In the genomic region with DNA sequence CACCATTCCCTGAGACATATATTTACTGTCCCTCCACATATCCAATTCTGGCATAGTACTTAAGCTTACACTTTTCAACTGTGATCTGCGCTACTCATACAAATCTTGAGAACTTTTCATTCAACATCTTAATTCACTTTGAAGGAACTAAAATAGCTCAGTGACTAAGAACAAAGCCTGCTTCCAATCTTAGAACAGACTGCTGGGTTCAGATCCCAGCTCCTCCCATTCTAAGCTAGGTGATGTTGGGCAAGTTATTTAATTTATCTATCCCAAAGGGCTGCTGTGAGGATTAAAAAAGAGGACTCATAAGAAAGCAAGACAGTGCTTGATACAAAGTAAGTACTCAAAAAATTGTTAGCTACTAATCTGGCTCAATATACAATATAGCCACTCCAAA, we compare ENCODE assay signal across 1 cellular context.
TF ChIP-seq lines count a peak whose summit lies in the region.

No MANE protein-coding gene starts in this region.

TF ChIP-seq in GM23338, 12 proteins besides CTCF, POLR2A, EP300 and RAD21 (continued from another document):
- TF ChIP-seq, protein P1, sequence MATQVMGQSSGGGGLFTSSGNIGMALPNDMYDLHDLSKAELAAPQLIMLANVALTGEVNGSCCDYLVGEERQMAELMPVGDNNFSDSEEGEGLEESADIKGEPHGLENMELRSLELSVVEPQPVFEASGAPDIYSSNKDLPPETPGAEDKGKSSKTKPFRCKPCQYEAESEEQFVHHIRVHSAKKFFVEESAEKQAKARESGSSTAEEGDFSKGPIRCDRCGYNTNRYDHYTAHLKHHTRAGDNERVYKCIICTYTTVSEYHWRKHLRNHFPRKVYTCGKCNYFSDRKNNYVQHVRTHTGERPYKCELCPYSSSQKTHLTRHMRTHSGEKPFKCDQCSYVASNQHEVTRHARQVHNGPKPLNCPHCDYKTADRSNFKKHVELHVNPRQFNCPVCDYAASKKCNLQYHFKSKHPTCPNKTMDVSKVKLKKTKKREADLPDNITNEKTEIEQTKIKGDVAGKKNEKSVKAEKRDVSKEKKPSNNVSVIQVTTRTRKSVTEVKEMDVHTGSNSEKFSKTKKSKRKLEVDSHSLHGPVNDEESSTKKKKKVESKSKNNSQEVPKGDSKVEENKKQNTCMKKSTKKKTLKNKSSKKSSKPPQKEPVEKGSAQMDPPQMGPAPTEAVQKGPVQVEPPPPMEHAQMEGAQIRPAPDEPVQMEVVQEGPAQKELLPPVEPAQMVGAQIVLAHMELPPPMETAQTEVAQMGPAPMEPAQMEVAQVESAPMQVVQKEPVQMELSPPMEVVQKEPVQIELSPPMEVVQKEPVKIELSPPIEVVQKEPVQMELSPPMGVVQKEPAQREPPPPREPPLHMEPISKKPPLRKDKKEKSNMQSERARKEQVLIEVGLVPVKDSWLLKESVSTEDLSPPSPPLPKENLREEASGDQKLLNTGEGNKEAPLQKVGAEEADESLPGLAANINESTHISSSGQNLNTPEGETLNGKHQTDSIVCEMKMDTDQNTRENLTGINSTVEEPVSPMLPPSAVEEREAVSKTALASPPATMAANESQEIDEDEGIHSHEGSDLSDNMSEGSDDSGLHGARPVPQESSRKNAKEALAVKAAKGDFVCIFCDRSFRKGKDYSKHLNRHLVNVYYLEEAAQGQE (IDR thresholded peaks at IDR 0.05; ENCODE audit: unreplicated experiment) = no peak
- TF ChIP-seq POLR2AphosphoS5 (IDR thresholded peaks at IDR 0.05; ENCODE audit: low read depth) (no peak), CREB1 (CRISPR knock-in tag; IDR thresholded peaks at IDR 0.05; ENCODE audit: low read depth) (no peak), ZNF331 (CRISPR knock-in tag; IDR thresholded peaks at IDR 0.05; ENCODE audit: low read depth) (no peak), STAT1 (IDR thresholded peaks at IDR 0.05; ENCODE audit: unreplicated experiment) (no peak)
